Comparison of ENCODE assay signal across 18 cellular contexts in genomic region chr4:8760561-8760960, GRCh38.
"Had no signal": no experiment of that assay in that cellular context is flagged by ENCODE, and none has a peak within 500 bp of the region (broad histone marks: within the 10 kb centered on the region; RNA-seq: fewer than 3 reads in every experiment).

No MANE protein-coding gene starts in this region.

- H3K4me3 Mint-ChIP-seq: activated naive CD4-positive, alpha-beta T cell treated with anti-CD3 and anti-CD28 coated beads, Interleukin-2, amount 50 U/mL, for 24 hours; activated T-helper 1 cell treated with anti-CD3 and anti-CD28 coated beads, Interleukin-12 subunit alpha, Interleukin-12 subunit beta, Interleukin-2, Interleukin-4 antibody, amounts not matched to agents 30 ng/mL and 10 ng/mL and 1 ng/mL, durations not matched to agents 14 hours and 24 hours and 36 hours; brain; central memory CD8-positive, alpha-beta T cell; dendritic cell treated with granulocyte-macrophage colony-stimulating factor and Interleukin-4, amounts not matched to agents 40 ng/mL and 50 ng/mL, for 4 days; effector memory CD8-positive, alpha-beta T cell; immature natural killer cell; natural killer cell; stimulated activated memory B cell treated with anti-CD40 and anti-IgM and Interleukin-4, amounts not matched to agents 10 μg/mL and 1 μg/mL and 100 μg/mL, for 72 hours had no signal

- H3K9me3 ChIP-seq: thyroid gland had no signal

- H3K36me3 ChIP-seq: thyroid gland had no signal

- H3K36me3 Mint-ChIP-seq: activated naive CD4-positive, alpha-beta T cell treated with anti-CD3 and anti-CD28 coated beads, Interleukin-2, amount 50 U/mL, for 24 hours; brain; immature natural killer cell; natural killer cell; stimulated activated memory B cell treated with anti-CD40 and anti-IgM and Interleukin-4, amounts not matched to agents 10 μg/mL and 1 μg/mL and 100 μg/mL, for 72 hours had no signal

- H3K4me1 Mint-ChIP-seq: activated naive CD4-positive, alpha-beta T cell treated with anti-CD3 and anti-CD28 coated beads, Interleukin-2, amount 50 U/mL, for 24 hours; brain; central memory CD8-positive, alpha-beta T cell; immature natural killer cell; natural killer cell; stimulated activated memory B cell treated with anti-CD40 and anti-IgM and Interleukin-4, amounts not matched to agents 10 μg/mL and 1 μg/mL and 100 μg/mL, for 72 hours had no signal

- DNase-seq: activated CD4-positive, CD25-positive, alpha-beta regulatory T cell treated with anti-CD3 and anti-CD28 coated beads, Interleukin-2, amount 50 U/mL, for 72 hours; amygdala; effector memory CD8-positive, alpha-beta T cell; foreskin melanocyte; immature natural killer cell; natural killer cell; nucleus accumbens; stimulated activated CD4-positive, alpha-beta T cell treated with anti-CD3 and anti-CD28 coated beads, Interleukin-2, amount 100 ng/mL, for 48 hours; SW 1271; thyroid gland had no signal

- H3K4me3 ChIP-seq: thyroid gland had no signal

- H3K4me1 ChIP-seq: thyroid gland had no signal

- ATAC-seq: effector memory CD8-positive, alpha-beta T cell; left colon; stimulated activated memory B cell treated with anti-CD40 and anti-IgM and Interleukin-4, amounts not matched to agents 10 μg/mL and 1 μg/mL and 100 μg/mL, for 72 hours had no signal

- H3K9me3 Mint-ChIP-seq: activated naive CD4-positive, alpha-beta T cell treated with anti-CD3 and anti-CD28 coated beads, Interleukin-2, amount 50 U/mL, for 24 hours; activated T-helper 1 cell treated with anti-CD3 and anti-CD28 coated beads, Interleukin-12 subunit alpha, Interleukin-12 subunit beta, Interleukin-2, Interleukin-4 antibody, amounts not matched to agents 30 ng/mL and 10 ng/mL and 1 ng/mL, durations not matched to agents 14 hours and 24 hours and 36 hours; central memory CD8-positive, alpha-beta T cell; dendritic cell treated with granulocyte-macrophage colony-stimulating factor and Interleukin-4, amounts not matched to agents 40 ng/mL and 50 ng/mL, for 4 days; effector memory CD8-positive, alpha-beta T cell; natural killer cell had no signal

- H3K27ac ChIP-seq: epithelial cell of prostate, thyroid gland had no signal

- H3K27ac Mint-ChIP-seq: activated naive CD4-positive, alpha-beta T cell treated with anti-CD3 and anti-CD28 coated beads, Interleukin-2, amount 50 U/mL, for 24 hours; activated T-helper 1 cell treated with anti-CD3 and anti-CD28 coated beads, Interleukin-12 subunit alpha, Interleukin-12 subunit beta, Interleukin-2, Interleukin-4 antibody, amounts not matched to agents 30 ng/mL and 10 ng/mL and 1 ng/mL, durations not matched to agents 14 hours and 24 hours and 36 hours; dendritic cell treated with granulocyte-macrophage colony-stimulating factor and Interleukin-4, amounts not matched to agents 40 ng/mL and 50 ng/mL, for 4 days; effector memory CD8-positive, alpha-beta T cell; immature natural killer cell; natural killer cell; stimulated activated memory B cell treated with anti-CD40 and anti-IgM and Interleukin-4, amounts not matched to agents 10 μg/mL and 1 μg/mL and 100 μg/mL, for 72 hours had no signal

- H3K27me3 ChIP-seq: thyroid gland had no signal

- H3K27me3 Mint-ChIP-seq: activated naive CD4-positive, alpha-beta T cell treated with anti-CD3 and anti-CD28 coated beads, Interleukin-2, amount 50 U/mL, for 24 hours; central memory CD8-positive, alpha-beta T cell; dendritic cell treated with granulocyte-macrophage colony-stimulating factor and Interleukin-4, amounts not matched to agents 40 ng/mL and 50 ng/mL, for 4 days; effector memory CD8-positive, alpha-beta T cell had no signal
